In genomic region chr12:6465467-6466183, GRCh38 we compare ENCODE assay signal across 8 cellular contexts. TPM values are rescaled to one million over a fixed set of nuclear protein-coding genes. Genes with fewer than 3 reads are reported as not detected.
A peak's percentile ranks its signal among the peaks of the same experiment; 100 is the strongest.
DNase-seq lines count a peak whose midpoint lies in the region; ATAC-seq, FAIRE-seq and TF ChIP-seq lines count a peak whose summit lies in the region.

No MANE protein-coding gene starts in this region.

- DNase-seq in NCI-H187 (lab: John Stamatoyannopoulos, UW): peak; percentile 19 to 27
- no peak for DNase-seq in NCI-H187 treated with DMSO at 0.1 percent for 48 hours (lab: John Stamatoyannopoulos, UW)
- peak; percentile 78 for DNase-seq in HuH-7.5 (ENCODE audit: low spot score)
- DNase-seq in Peyer's patch: peak in 2 of 3 donors; percentile 62 to 81
- DNase-seq in T47D (ENCODE audit: low read depth in 1 of 2, low spot score in 1 of 2): peak; percentile 8 to 53
- no peak for DNase-seq in kidney
- DNase-seq in stimulated activated naive CD8-positive, alpha-beta T cell treated with anti-CD3 and anti-CD28 coated beads, Interleukin-15, amount 100 ng/mL, for 72 hours: no peak
- DNase-seq in activated CD4-positive, CD25-positive, alpha-beta regulatory T cell treated with anti-CD3 and anti-CD28 coated beads, Interleukin-2, amount 50 U/mL, for 72 hours: no peak

- peaks cover 0 to 4% of the 10 kb centered on the region in 2 donors for H3K9me3 Mint-ChIP-seq in stimulated activated naive CD8-positive, alpha-beta T cell treated with anti-CD3 and anti-CD28 coated beads, Interleukin-15, amount 100 ng/mL, for 72 hours

- H3K27ac ChIP-seq in Peyer's patch (peak overlapping the region in 1 of 4 donors; percentile 35), kidney (ENCODE audit: low read depth in 2 of 2, low read length in 2 of 2) (no peak overlapping the region)

- in situ Hi-C loops in T47D (cut with HindIII; ENCODE audit: low pct_unique_long_range_greater_than_20kb, low sequenced_read_pairs): no loop called here

- H3K9me3 ChIP-seq in Peyer's patch (no peaks in the 10 kb centered on the region), kidney (ENCODE audit: control insufficient read depth in 1 of 2, low read length in 2 of 2) (no peaks in the 10 kb centered on the region)

- TF ChIP-seq POLR2A in Peyer's patch (IDR thresholded peaks at IDR 0.05): no peak

- no peak for ATAC-seq in stimulated activated naive CD8-positive, alpha-beta T cell treated with anti-CD3 and anti-CD28 coated beads, Interleukin-15, amount 100 ng/mL, for 72 hours

- no peak overlapping the region for H3K9ac ChIP-seq in kidney (ENCODE audit: low read length in 2 of 2)

- intact Hi-C loops in kidney (cut with DNase I): loop anchor here (10.0 kb wide), 1 partner anchor 51 kb away; no protein-coding TSS in a partner anchor

- H3K36me3 ChIP-seq in Peyer's patch: peaks cover 0 to 46% (median 0%) of the 10 kb centered on the region in 3 donors
- H3K36me3 ChIP-seq in kidney (ENCODE audit: control insufficient read depth in 1 of 2, insufficient read depth in 2 of 2, low read length in 2 of 2): peaks cover 9 to 33% of the 10 kb centered on the region in 2 donors

- FAIRE-seq in kidney (lab: Jason Lieb, UNC): no peak

- peak overlapping the region; percentile 51 to 60 for H3K4me3 Mint-ChIP-seq in stimulated activated naive CD8-positive, alpha-beta T cell treated with anti-CD3 and anti-CD28 coated beads, Interleukin-15, amount 100 ng/mL, for 72 hours

- peaks cover 88% of the 10 kb centered on the region for H3K4me1 Mint-ChIP-seq in stimulated activated naive CD8-positive, alpha-beta T cell treated with anti-CD3 and anti-CD28 coated beads, Interleukin-15, amount 100 ng/mL, for 72 hours

- H3K4me1 ChIP-seq in Peyer's patch: peaks cover 0 to 46% (median 37%) of the 10 kb centered on the region in 4 donors
- H3K4me1 ChIP-seq in kidney (ENCODE audit: control insufficient read depth in 1 of 2, insufficient read depth in 1 of 2, low read depth in 1 of 2, low read length in 2 of 2): peaks cover 3 to 12% of the 10 kb centered on the region in 2 donors

- no peak overlapping the region for H3K4me3 ChIP-seq in Peyer's patch
- no peak overlapping the region for H3K4me3 ChIP-seq in kidney (ENCODE audit: low read length in 2 of 2)

- TF ChIP-seq CTCF in Peyer's patch (IDR thresholded peaks at IDR 0.05) (peak; percentile 57 to 96 (median 94)), kidney (IDR thresholded peaks at IDR 0.05; ENCODE audit: borderline replicate concordance, extremely low read depth, insufficient read depth) (peak; percentile 91)

- H3K27me3 ChIP-seq in Peyer's patch: no peaks in the 10 kb centered on the region

- peak overlapping the region; percentile 42 to 79 for H3K27ac Mint-ChIP-seq in stimulated activated naive CD8-positive, alpha-beta T cell treated with anti-CD3 and anti-CD28 coated beads, Interleukin-15, amount 100 ng/mL, for 72 hours

- no peaks in the 10 kb centered on the region for H3K27me3 Mint-ChIP-seq in stimulated activated naive CD8-positive, alpha-beta T cell treated with anti-CD3 and anti-CD28 coated beads, Interleukin-15, amount 100 ng/mL, for 72 hours

RNA-seq across cellular contexts. Expression of gene VAMP1, which starts 4.9 kb away (rescaled TPM):
- total RNA-seq in Peyer's patch (10 to 100 TPM in 2 of 4 donors, 1 to 10 TPM in 2; 5.3 to 17.4 (median 9.3) TPM), kidney (13.2 TPM)
- 4.9 TPM for polyA plus RNA-seq in kidney (ENCODE audit: insufficient read depth, low read depth, low replicate concordance)

RNA-seq across cellular contexts. Expression of gene TAPBPL, which starts 13.8 kb away (rescaled TPM):
- 100 to 1,000 TPM in 2 of 4 donors, 10 to 100 TPM in 2; 44.6 to 124 (median 95.5) TPM for total RNA-seq in Peyer's patch
- total RNA-seq in kidney: 44.7 TPM
- 34.5 TPM for polyA plus RNA-seq in kidney (ENCODE audit: insufficient read depth, low read depth, low replicate concordance)

RNA-seq across cellular contexts. Expression of gene CD27, which starts 20.9 kb away (rescaled TPM):
- total RNA-seq in Peyer's patch: 10 to 100 TPM in 1 of 4 donors, 1 to 10 TPM in 3; 1.0 to 20.6 (median 2.3) TPM
- total RNA-seq in kidney: 6.6 TPM
- polyA plus RNA-seq in kidney (ENCODE audit: insufficient read depth, low read depth, low replicate concordance): not detected

RNA-seq across cellular contexts. Expression of gene MRPL51, which starts 27.4 kb away (rescaled TPM):
- total RNA-seq in Peyer's patch (10 to 100 TPM; 23.5 to 71.8 (median 61.6) TPM), kidney (132 TPM)
- polyA plus RNA-seq in kidney (ENCODE audit: insufficient read depth, low read depth, low replicate concordance): 268 TPM

RNA-seq across cellular contexts. Expression of gene NCAPD2, which starts 28.3 kb away (rescaled TPM):
- total RNA-seq in Peyer's patch: 10 to 100 TPM; 26.1 to 86.6 (median 32.7) TPM
- total RNA-seq in kidney: 23.4 TPM
- 4.5 TPM for polyA plus RNA-seq in kidney (ENCODE audit: insufficient read depth, low read depth, low replicate concordance)

Comparison
In these comparisons a context has a peak if more than half of its experiments do, and no peak if none do; other contexts are left out.
1. DNase-seq: peak in NCI-H187 (2 of 2), HuH-7.5 (single experiment), Peyer's patch (2 of 3) and T47D (2 of 2); none in NCI-H187 treated with DMSO at 0.1 percent for 48 hours (single experiment), kidney (single experiment), stimulated activated naive CD8-positive, alpha-beta T cell treated with anti-CD3 and anti-CD28 coated beads, Interleukin-15, amount 100 ng/mL, for 72 hours (0 of 2) and activated CD4-positive, CD25-positive, alpha-beta regulatory T cell treated with anti-CD3 and anti-CD28 coated beads, Interleukin-2, amount 50 U/mL, for 72 hours (single experiment).